Comparison of ENCODE assay signal across 10 cellular contexts in genomic region chr11:2139118-2139490, GRCh38. TPM values are rescaled to one million over a fixed set of nuclear protein-coding genes. Genes with fewer than 3 reads are reported as not detected.
A peak's percentile ranks its signal among the peaks of the same experiment; 100 is the strongest.
DNase-seq lines count a peak whose midpoint lies in the region; ATAC-seq, FAIRE-seq and TF ChIP-seq lines count a peak whose summit lies in the region.
"Had no signal": no experiment of that assay in that cellular context is flagged by ENCODE, and none has a peak within 500 bp of the region (broad histone marks: within the 10 kb centered on the region; RNA-seq: fewer than 3 reads in every experiment).

A gene with protein sequence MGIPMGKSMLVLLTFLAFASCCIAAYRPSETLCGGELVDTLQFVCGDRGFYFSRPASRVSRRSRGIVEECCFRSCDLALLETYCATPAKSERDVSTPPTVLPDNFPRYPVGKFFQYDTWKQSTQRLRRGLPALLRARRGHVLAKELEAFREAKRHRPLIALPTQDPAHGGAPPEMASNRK (minus strand): TSS chr11:2139389. CDS start chr11:2135523, 3,866 bp downstream.

- H3K4me1 ChIP-seq in body of pancreas (peaks cover 28% of the 10 kb centered on the region), kidney (ENCODE audit: control insufficient read depth in 1 of 2, insufficient read depth in 1 of 2, low read depth in 1 of 2, low read length in 2 of 2) (no peaks in the 10 kb centered on the region)

- H3K4me3 ChIP-seq in body of pancreas (no peak within 1 kb of the TSS), kidney (ENCODE audit: low read length in 2 of 2) (no peak within 1 kb of the TSS)
- H3K4me3 ChIP-seq: SK-N-MC had no signal

- peaks cover 0 to 36% of the 10 kb centered on the region in 2 donors for H3K27me3 ChIP-seq in body of pancreas

- H3K36me3 Mint-ChIP-seq in CD14-positive monocyte, result no peaks in the 10 kb centered on the region

- DNase-seq in NCI-H1417 (lab: John Stamatoyannopoulos, UW) (peak in 2 of 3 experiments; percentile 67 to 73), NCI-H1417 treated with DMSO at 0.1 percent for 48 hours (lab: John Stamatoyannopoulos, UW) (no peak), body of pancreas (no peak), kidney (peak; percentile 72), CD14-positive monocyte (ENCODE audit: low spot score) (no peak)

- 1% methylated on average over 22 of the region's 58 CpGs; no CpG with 5 or more reads in 1 of the 2 donors for WGBS in body of pancreas, 2 donors

- peaks cover 5% of the 10 kb centered on the region for H3K4me1 Mint-ChIP-seq in CD14-positive monocyte

- no peak for TF ChIP-seq CTCF in body of pancreas (IDR thresholded peaks at IDR 0.05)
- TF ChIP-seq CTCF in kidney (IDR thresholded peaks at IDR 0.05; ENCODE audit: borderline replicate concordance, extremely low read depth, insufficient read depth), result no peak
- no peak for TF ChIP-seq CTCF in subcutaneous adipose tissue (IDR thresholded peaks at IDR 0.05; ENCODE audit: low read depth)
- TF ChIP-seq CTCF in CD14-positive monocyte (IDR thresholded peaks at IDR 0.05), result no peak

- intact Hi-C loops in body of pancreas (cut with DNase I) (no loop called here), kidney (cut with DNase I) (no loop called here), CD14-positive monocyte (cut with micrococcal nuclease) (no loop called here)

- H3K27ac ChIP-seq in body of pancreas, result no peak within 1 kb of the TSS
- H3K27ac ChIP-seq in kidney (ENCODE audit: low read depth in 2 of 2, low read length in 2 of 2), result no peak within 1 kb of the TSS
- H3K27ac ChIP-seq: SK-N-MC had no signal

- FAIRE-seq in kidney (lab: Jason Lieb, UNC), result no peak
- FAIRE-seq: A204.1 had no signal

- H3K36me3 ChIP-seq in body of pancreas (replicated peaks in 1 of 2; ENCODE audit: insufficient read depth in 1 of 2, low read depth in 2 of 2) (no peaks in the 10 kb centered on the region), kidney (ENCODE audit: control insufficient read depth in 1 of 2, insufficient read depth in 2 of 2, low read length in 2 of 2) (no peaks in the 10 kb centered on the region)

- no peak for ATAC-seq in body of pancreas
- ATAC-seq in GM19455 (IDR thresholded peaks at IDR 0.05; ENCODE audit: unreplicated experiment), result no peak
- ATAC-seq in HG03521 (IDR thresholded peaks at IDR 0.05; ENCODE audit: unreplicated experiment), result no peak

- peaks cover 66 to 91% (median 74%) of the 10 kb centered on the region in 3 donors for H3K27me3 Mint-ChIP-seq in CD14-positive monocyte (ENCODE audit: low read depth in 3 of 3)

- H3K27ac Mint-ChIP-seq in CD14-positive monocyte, result no peak within 1 kb of the TSS

- H3K4me3 Mint-ChIP-seq in CD14-positive monocyte, result peak within 1 kb of the TSS in 1 of 2 donors; percentile 71

- H3K9me3 ChIP-seq in body of pancreas (no peaks in the 10 kb centered on the region), kidney (ENCODE audit: control insufficient read depth in 1 of 2, low read length in 2 of 2) (no peaks in the 10 kb centered on the region)

- no peak for TF ChIP-seq POLR2A in body of pancreas (IDR thresholded peaks at IDR 0.05)

- H3K9ac ChIP-seq in kidney (ENCODE audit: low read length in 2 of 2), result no peak within 1 kb of the TSS

- peaks cover 0 to 14% (median 2%) of the 10 kb centered on the region in 7 donors for H3K9me3 Mint-ChIP-seq in CD14-positive monocyte

RNA-seq across cellular contexts. Expression of the gene that starts here (rescaled TPM):
- total RNA-seq in body of pancreas (10 to 100 TPM; 10.6 to 84.0 TPM), kidney (30.5 TPM), subcutaneous adipose tissue (10 to 100 TPM; 21.6 to 32.8 (median 26.6) TPM)
- polyA plus RNA-seq in kidney (ENCODE audit: insufficient read depth, low read depth, low replicate concordance) (10.2 TPM), CD14-positive monocyte (not detected)

Comparison
In these comparisons a context has a peak if more than half of its experiments do, and no peak if none do; other contexts are left out.
1. RNA of the gene that starts here (polyA plus RNA-seq): 10.2 TPM in kidney (single experiment); not detected in CD14-positive monocyte; every median in the first group is over 10 times any median in the second.
2. DNase-seq: peak in NCI-H1417 (2 of 3) and kidney (single experiment); none in NCI-H1417 treated with DMSO at 0.1 percent for 48 hours (single experiment), body of pancreas (0 of 4) and CD14-positive monocyte (single experiment).